13 cellular contexts compared by ENCODE assay signal in the genomic region with DNA sequence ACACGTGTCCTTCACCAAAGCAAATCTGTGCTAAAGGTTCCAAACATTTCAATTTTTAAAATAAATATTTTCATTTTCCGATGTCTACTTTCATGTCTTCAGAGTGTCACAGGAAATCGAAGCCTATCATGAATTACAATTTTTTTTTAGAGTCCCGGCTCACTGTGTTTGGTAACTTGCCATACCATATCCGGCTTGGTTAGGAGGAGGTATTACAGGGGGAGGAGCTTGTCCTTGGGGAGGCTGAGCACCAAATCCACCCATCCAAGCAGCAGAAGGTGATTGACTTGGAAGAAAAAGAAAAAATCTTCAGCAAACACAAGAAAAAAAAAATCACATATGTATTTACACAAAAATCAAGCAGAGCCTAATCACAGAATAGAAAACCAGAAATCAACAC. TPM values are rescaled to one million over a fixed set of nuclear protein-coding genes. Genes with fewer than 3 reads are reported as not detected.
DNase-seq lines count a peak whose midpoint lies in the region; ATAC-seq, FAIRE-seq and TF ChIP-seq lines count a peak whose summit lies in the region.
"Had no signal": no experiment of that assay in that cellular context is flagged by ENCODE, and none has a peak within 500 bp of the region (broad histone marks: within the 10 kb centered on the region; RNA-seq: fewer than 3 reads in every experiment).

No MANE protein-coding gene starts in this region.

- intact Hi-C loops in HCT116 (cut with micrococcal nuclease), result no loop called here

- H3K79me2 ChIP-seq in HCT116 (ENCODE audit: insufficient read depth, low read length) (peaks cover 22% of the 10 kb centered on the region), keratinocyte (ENCODE audit: control insufficient read depth, insufficient read depth, low read length) (no peaks in the 10 kb centered on the region)

- peaks cover 15 to 25% (median 18%) of the 10 kb centered on the region in 4 donors for H3K4me1 Mint-ChIP-seq in CD4-positive, CD25-positive, alpha-beta regulatory T cell
- H3K4me1 Mint-ChIP-seq in activated T-helper 17 cell treated with anti-CD3 and anti-CD28 coated beads, Interleukin-2, amount 50 U/mL, for 72 hours, result peaks cover 16% of the 10 kb centered on the region

- peaks cover 65% of the 10 kb centered on the region for H3K36me3 ChIP-seq in CD4-positive, CD25-positive, alpha-beta regulatory T cell (ENCODE audit: control insufficient read depth, insufficient read depth, low read length)
- H3K36me3 ChIP-seq in HCT116 (ENCODE audit: control insufficient read depth in 1 of 2, insufficient read depth in 2 of 2, low read length in 2 of 2), result peaks cover 58 to 62% of the 10 kb centered on the region in 2 experiments
- peaks cover 16% of the 10 kb centered on the region in 2 experiments for H3K36me3 ChIP-seq in keratinocyte (ENCODE audit: control insufficient read depth in 2 of 2, extremely low read depth in 1 of 2, insufficient read depth in 2 of 2, low read length in 2 of 2)

- RAD21 ChIA-PET in HCT116 (lab: Charles Lee; ENCODE audit: low non-redundant PET in 1 of 2, low total read pairs in 2 of 2, uncharacterized antibody in 2 of 2, unreplicated experiment in 2 of 2), result no interaction called here

- no peaks in the 10 kb centered on the region for H3K9me3 ChIP-seq in CD4-positive, CD25-positive, alpha-beta regulatory T cell (ENCODE audit: control insufficient read depth in 2 of 2, low read length in 2 of 2)
- H3K9me3 ChIP-seq in HCT116 (ENCODE audit: control insufficient read depth in 1 of 2, insufficient read depth in 1 of 2, low read depth in 1 of 2, low read length in 2 of 2) (no peaks in the 10 kb centered on the region), keratinocyte (ENCODE audit: control insufficient read depth, low read depth, low read length) (no peaks in the 10 kb centered on the region)
- H3K9me3 ChIP-seq: suprapubic skin had no signal

- H3K4me3 Mint-ChIP-seq in CD4-positive, CD25-positive, alpha-beta regulatory T cell, result peak overlapping the region in 3 of 4 donors; percentile 22 to 66 (median 33)
- H3K4me3 Mint-ChIP-seq in activated T-helper 17 cell treated with anti-CD3 and anti-CD28 coated beads, Interleukin-2, amount 50 U/mL, for 72 hours, result no peak overlapping the region

- peaks cover 8% of the 10 kb centered on the region for H3K4me1 ChIP-seq in CD4-positive, CD25-positive, alpha-beta regulatory T cell (ENCODE audit: control insufficient read depth, insufficient read depth, low read length, poor library complexity, severe bottlenecking)
- H3K4me1 ChIP-seq in HCT116 (ENCODE audit: control insufficient read depth in 1 of 2, insufficient read depth in 2 of 2, low read length in 2 of 2) (peaks cover 2 to 5% of the 10 kb centered on the region in 2 experiments; a peak in 3 of 4 replicates), keratinocyte (ENCODE audit: control insufficient read depth, extremely low read depth, insufficient read depth, low read length) (peaks cover 4% of the 10 kb centered on the region)
- H3K4me1 ChIP-seq: suprapubic skin had no signal

- peak overlapping the region in 2 of 3 donors; percentile 80 to 91 for H3K27ac Mint-ChIP-seq in CD4-positive, CD25-positive, alpha-beta regulatory T cell
- H3K27ac Mint-ChIP-seq in activated T-helper 17 cell treated with anti-CD3 and anti-CD28 coated beads, Interleukin-2, amount 50 U/mL, for 72 hours, result peak overlapping the region; percentile 31

- H2AFZ ChIP-seq in HCT116 (ENCODE audit: low read depth, low read length, poor library complexity, severe bottlenecking), result no peak overlapping the region
- no peak overlapping the region for H2AFZ ChIP-seq in keratinocyte (ENCODE audit: control insufficient read depth, low read length)

- DNase-seq in CD4-positive, CD25-positive, alpha-beta regulatory T cell, result peak in 2 of 3 donors; percentile 59 to 71
- DNase-seq in HCT116 (ENCODE audit: low read depth, low spot score) (no peak), keratinocyte (ENCODE audit: low read depth, low spot score) (no peak), NCI-H128 (lab: John Stamatoyannopoulos, UW; ENCODE audit: unreplicated experiment) (no peak), OCI-M1 (lab: John Stamatoyannopoulos, UW) (no peak)
- DNase-seq: cortex of kidney, hippocampal formation, NCI-H1436 treated with DMSO at 0.1 percent for 48 hours, PC-3 had no signal

- dilution Hi-C loops in keratinocyte (cut with MboI; ENCODE audit: extremely low pct_ligation_motif_present, low sequenced_read_pairs), result no loop called here

- TF ChIP-seq RAD21 in HCT116 (IDR thresholded peaks at IDR 0.05; ENCODE audit: low read depth), result no peak

- H3K4me2 ChIP-seq in HCT116 (ENCODE audit: low read length) (no peak overlapping the region), keratinocyte (ENCODE audit: control insufficient read depth, extremely low read depth, insufficient read depth, low read depth, low read length) (no peak overlapping the region)

- CTCF ChIA-PET in HCT116 (lab: Charles Lee), result no interaction called here

- no peaks in the 10 kb centered on the region for H3K9me2 ChIP-seq in HCT116 (ENCODE audit: insufficient read depth)

- TF ChIP-seq CTCF in HCT116 (IDR thresholded peaks at IDR 0.05 in 2 of 3, conservative IDR thresholded peaks at IDR 0.05 in 1 of 3; ENCODE audit: borderline replicate concordance in 1 of 3, insufficient read depth in 1 of 3, low read depth in 2 of 3, low read length in 2 of 3), result no peak
- TF ChIP-seq CTCF in keratinocyte (optimal IDR thresholded peaks at IDR 0.05 in 1 of 3, IDR thresholded peaks at IDR 0.05 in 1 of 3, conservative IDR thresholded peaks at IDR 0.05 in 1 of 3; ENCODE audit: extremely low read depth in 1 of 3, insufficient read depth in 2 of 3, low read length in 3 of 3), result no peak

- no peaks in the 10 kb centered on the region for H3K27me3 Mint-ChIP-seq in CD4-positive, CD25-positive, alpha-beta regulatory T cell
- H3K27me3 Mint-ChIP-seq in activated T-helper 17 cell treated with anti-CD3 and anti-CD28 coated beads, Interleukin-2, amount 50 U/mL, for 72 hours, result no peaks in the 10 kb centered on the region

- peak overlapping the region; percentile 57 for H3K27ac ChIP-seq in CD4-positive, CD25-positive, alpha-beta regulatory T cell (ENCODE audit: insufficient read depth, low read length, poor library complexity, severe bottlenecking)
- H3K27ac ChIP-seq in HCT116 (ENCODE audit: low read depth, low read length), result no peak overlapping the region
- no peak overlapping the region for H3K27ac ChIP-seq in keratinocyte (ENCODE audit: control insufficient read depth, insufficient read depth, low read length)
- H3K27ac ChIP-seq: suprapubic skin had no signal

- FAIRE-seq in keratinocyte (lab: Jason Lieb, UNC), result peak; percentile 56

- no peak for TF ChIP-seq POLR2A in HCT116 (IDR thresholded peaks at IDR 0.05; ENCODE audit: borderline replicate concordance, extremely low read depth, insufficient read depth, insufficient read length)

- no peaks in the 10 kb centered on the region for H3K9me1 ChIP-seq in keratinocyte (ENCODE audit: control insufficient read depth, extremely low read depth, insufficient read depth, low read length)

- peak; percentile 78 to 81 for ATAC-seq in CD4-positive, CD25-positive, alpha-beta regulatory T cell (ENCODE audit: low read depth in 2 of 2)
- ATAC-seq in HCT116 (peak; percentile 65), HG03196 (IDR thresholded peaks at IDR 0.05; ENCODE audit: unreplicated experiment) (no peak), HG02798 (IDR thresholded peaks at IDR 0.05; ENCODE audit: poor library complexity, unreplicated experiment) (no peak)
- peak; percentile 74 for ATAC-seq in activated T-helper 17 cell treated with anti-CD3 and anti-CD28 coated beads, Interleukin-2, amount 50 U/mL, for 72 hours (replicated peaks)
- ATAC-seq: PC-3 had no signal

- POLR2A ChIA-PET in HCT116 (lab: Charles Lee), result no interaction called here

- no peaks in the 10 kb centered on the region for H3K27me3 ChIP-seq in CD4-positive, CD25-positive, alpha-beta regulatory T cell (ENCODE audit: control insufficient read depth, insufficient read depth, low read length)
- no peaks in the 10 kb centered on the region for H3K27me3 ChIP-seq in HCT116 (ENCODE audit: insufficient read depth, low read length)
- no peaks in the 10 kb centered on the region for H3K27me3 ChIP-seq in keratinocyte (ENCODE audit: control insufficient read depth, extremely low read depth, insufficient read depth, low read length)
- H3K27me3 ChIP-seq: suprapubic skin had no signal

- no TSS peak for BruUV-seq in HCT116 (replicated peaks; lab: Mats Ljungman, UMichigan)

- H3K9ac ChIP-seq in HCT116 (ENCODE audit: low read length), result no peak overlapping the region
- H3K9ac ChIP-seq in keratinocyte (ENCODE audit: control insufficient read depth, extremely low read depth, insufficient read depth, low read length), result no peak overlapping the region

- H4K20me1 ChIP-seq in HCT116 (ENCODE audit: insufficient read depth) (peaks cover 11% of the 10 kb centered on the region), keratinocyte (ENCODE audit: control insufficient read depth, extremely low read depth, insufficient read depth, low read length) (no peaks in the 10 kb centered on the region)

- no peaks in the 10 kb centered on the region for H3K9me3 Mint-ChIP-seq in CD4-positive, CD25-positive, alpha-beta regulatory T cell
- H3K9me3 Mint-ChIP-seq in activated T-helper 17 cell treated with anti-CD3 and anti-CD28 coated beads, Interleukin-2, amount 50 U/mL, for 72 hours, result no peaks in the 10 kb centered on the region

- peaks cover 37% of the 10 kb centered on the region for H3K36me3 Mint-ChIP-seq in CD4-positive, CD25-positive, alpha-beta regulatory T cell
- H3K36me3 Mint-ChIP-seq in activated T-helper 17 cell treated with anti-CD3 and anti-CD28 coated beads, Interleukin-2, amount 50 U/mL, for 72 hours (ENCODE audit: low read depth), result peaks cover 86% of the 10 kb centered on the region

- H3K4me3 ChIP-seq in CD4-positive, CD25-positive, alpha-beta regulatory T cell (ENCODE audit: low read depth, low read length), result peak overlapping the region; percentile 29
- H3K4me3 ChIP-seq in HCT116 (replicated peaks in 1 of 2; ENCODE audit: low read depth in 1 of 2, low read length in 2 of 2), result no peak overlapping the region
- H3K4me3 ChIP-seq in keratinocyte (ENCODE audit: control insufficient read depth in 2 of 3, extremely low read depth in 1 of 3, insufficient read depth in 2 of 3, low read depth in 1 of 3, low read length in 3 of 3), result no peak overlapping the region
- H3K4me3 ChIP-seq: suprapubic skin had no signal

RNA-seq across cellular contexts. Expression of a gene that starts 21.3 kb away (rescaled TPM):
- total RNA-seq in CD4-positive, CD25-positive, alpha-beta regulatory T cell, result 205 TPM
- 10 to 100 TPM in 2 of 4 donors, 1 to 10 TPM in 2; 9.2 to 16.6 (median 10.8) TPM for polyA plus RNA-seq in CD4-positive, CD25-positive, alpha-beta regulatory T cell
- 220 TPM for total RNA-seq in HCT116 (2021; ENCODE audit: unreplicated experiment)
- 94.9 and 112 TPM in 2 replicates for polyA plus RNA-seq in HCT116 (2012)
- total RNA-seq in activated T-helper 17 cell treated with anti-CD3 and anti-CD28 coated beads, Interleukin-2, amount 50 U/mL, for 72 hours, result 100 to 1,000 TPM; 195 to 202 TPM
- polyA plus RNA-seq in keratinocyte, result 66.9 to 117 TPM (median 98.1 TPM) in 3 replicates
- polyA plus RNA-seq in keratinocyte (2011; ENCODE audit: low read depth), result 181 TPM
- 42.0 and 70.2 TPM in 2 replicates for polyA plus RNA-seq in keratinocyte (2011; cell fraction: cytosol; rRNA removed)
- polyA plus RNA-seq in keratinocyte (2011; cell fraction: nucleus; rRNA removed), result 193 and 255 TPM in 2 replicates
- polyA plus RNA-seq in keratinocyte (2012; ENCODE audit: low replicate concordance), result 70.7 and 108 TPM in 2 replicates
- polyA minus RNA-seq in keratinocyte, result 23.8 to 78.1 TPM (median 32.4 TPM) in 3 replicates
- polyA minus RNA-seq in keratinocyte (2011; cell fraction: cytosol; rRNA and poly(A)+ RNA removed), result 24.4 TPM
- polyA minus RNA-seq in keratinocyte (2011; cell fraction: nucleus; rRNA and poly(A)+ RNA removed), result 35.2 and 69.0 TPM in 2 replicates

RNA-seq across cellular contexts. Expression of a gene that starts 33.0 kb away (rescaled TPM):
- total RNA-seq in CD4-positive, CD25-positive, alpha-beta regulatory T cell, result 85.7 TPM
- 100 to 1,000 TPM; 165 to 188 (median 183) TPM for polyA plus RNA-seq in CD4-positive, CD25-positive, alpha-beta regulatory T cell
- total RNA-seq in HCT116 (2021; ENCODE audit: unreplicated experiment), result 96.7 TPM
- 70.0 and 88.2 TPM in 2 replicates for polyA plus RNA-seq in HCT116 (2012)
- total RNA-seq in activated T-helper 17 cell treated with anti-CD3 and anti-CD28 coated beads, Interleukin-2, amount 50 U/mL, for 72 hours, result 10 to 100 TPM; 85.2 to 87.7 TPM
- 51.0 to 87.8 TPM (median 66.4 TPM) in 3 replicates for polyA plus RNA-seq in keratinocyte
- polyA plus RNA-seq in keratinocyte (2011; ENCODE audit: low read depth), result 26.7 TPM
- 79.8 and 97.8 TPM in 2 replicates for polyA plus RNA-seq in keratinocyte (2011; cell fraction: cytosol; rRNA removed)
- 16.2 and 23.1 TPM in 2 replicates for polyA plus RNA-seq in keratinocyte (2011; cell fraction: nucleus; rRNA removed)
- 62.0 and 82.8 TPM in 2 replicates for polyA plus RNA-seq in keratinocyte (2012; ENCODE audit: low replicate concordance)
- polyA minus RNA-seq in keratinocyte, result 2.9 to 22.3 TPM (median 17.0 TPM) in 3 replicates
- polyA minus RNA-seq in keratinocyte (2011; cell fraction: cytosol; rRNA and poly(A)+ RNA removed), result 43.5 TPM
- 6.0 and 6.7 TPM in 2 replicates for polyA minus RNA-seq in keratinocyte (2011; cell fraction: nucleus; rRNA and poly(A)+ RNA removed)

Comparison
In these comparisons a context has a peak if more than half of its experiments do, and no peak if none do; other contexts are left out.
1. ATAC-seq: peak in CD4-positive, CD25-positive, alpha-beta regulatory T cell (2 of 2), HCT116 (single experiment) and activated T-helper 17 cell treated with anti-CD3 and anti-CD28 coated beads, Interleukin-2, amount 50 U/mL, for 72 hours (single experiment); none in HG03196 (single experiment) and HG02798 (single experiment).
2. DNase-seq: peak in CD4-positive, CD25-positive, alpha-beta regulatory T cell (2 of 3); none in HCT116 (single experiment), keratinocyte (single experiment), NCI-H128 (single experiment) and OCI-M1 (single experiment).